In the genomic region with DNA sequence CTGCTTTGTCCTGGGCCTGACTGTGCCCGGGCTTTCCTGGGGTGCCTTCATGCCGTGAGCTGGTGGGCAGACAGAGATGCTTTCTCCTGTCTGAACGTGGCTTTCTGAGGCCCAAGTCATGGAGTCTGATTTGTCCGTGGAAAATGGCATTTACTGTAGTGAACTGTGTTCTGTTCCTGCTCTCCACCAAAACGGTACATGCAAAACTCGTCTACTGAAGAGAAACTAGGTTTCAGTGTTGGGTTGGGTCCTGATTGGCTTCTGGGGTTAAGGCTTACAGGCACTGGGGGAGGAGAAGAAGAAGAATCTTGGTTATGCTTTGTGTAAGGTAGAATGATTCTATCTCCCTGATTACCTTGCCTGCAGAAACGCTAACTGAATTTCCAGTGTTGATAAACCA, we compare ENCODE assay signal across 1 cellular context.
TF ChIP-seq lines count a peak whose summit lies in the region.

No MANE protein-coding gene starts in this region.

TF ChIP-seq in SK-N-SH treated with all-trans-retinoic acid at 6 μM for 48 hours, 23 proteins besides CTCF, POLR2A, EP300 and RAD21 (continued from another document):
- no peak for TF ChIP-seq ZC3H10 (CRISPR knock-in tag; IDR thresholded peaks at IDR 0.05)
TF ChIP-seq in SK-N-SH treated with all-trans-retinoic acid at 6 μM for 48 hours: peak in this region for 0.
